1 cellular context compared by ENCODE assay signal in genomic region chr10:102151774-102152544, GRCh38.
TF ChIP-seq lines count a peak whose summit lies in the region.

Gene NOLC1 (plus strand): TSS chr10:102152389. CDS start chr10:102152411, 22 bp downstream.

TF ChIP-seq in K562, 482 proteins besides CTCF, POLR2A, EP300 and RAD21 (continued from another document and continues in another):
- TF ChIP-seq GTF3C2 (IDR thresholded peaks at IDR 0.05; ENCODE audit: borderline replicate concordance, extremely low read depth, insufficient read length) (no peak), ZEB2 (IDR thresholded peaks at IDR 0.05) (no peak), ZFP30 (CRISPR knock-in tag; IDR thresholded peaks at IDR 0.05; ENCODE audit: borderline replicate concordance) (no peak), TFAM (CRISPR knock-in tag; conservative IDR thresholded peaks at IDR 0.05) (no peak), NCOR1 (IDR thresholded peaks at IDR 0.05) (no peak), SMAD3 (CRISPR knock-in tag; conservative IDR thresholded peaks at IDR 0.05) (no peak), ARID4B (CRISPR knock-in tag; IDR thresholded peaks at IDR 0.05) (peak; percentile 97), ZNF445 (CRISPR knock-in tag; IDR thresholded peaks at IDR 0.05; ENCODE audit: low read depth) (no peak), DMBX1 (CRISPR knock-in tag; IDR thresholded peaks at IDR 0.05; ENCODE audit: borderline replicate concordance) (no peak), LEF1 (IDR thresholded peaks at IDR 0.05) (no peak), RCOR1 (IDR thresholded peaks at IDR 0.05; ENCODE audit: borderline replicate concordance in 1 of 2, low read depth in 2 of 2, low read length in 2 of 2) (peak in 1 of 2 experiments; percentile 4; a peak in 1 of 4 replicates), ZBTB12 (CRISPR knock-in tag; IDR thresholded peaks at IDR 0.05) (peak; percentile 95), OTX1 (CRISPR knock-in tag; IDR thresholded peaks at IDR 0.05) (no peak), ZNF133 (CRISPR knock-in tag; IDR thresholded peaks at IDR 0.05) (no peak), BDP1 (IDR thresholded peaks at IDR 0.05; ENCODE audit: insufficient read depth, insufficient read length) (no peak), MTA2 (IDR thresholded peaks at IDR 0.05; ENCODE audit: low read depth) (no peak), ID3 (CRISPR knock-in tag; IDR thresholded peaks at IDR 0.05) (no peak), ID3 (tag; IDR thresholded peaks at IDR 0.05) (no peak), MNT (conservative IDR thresholded peaks at IDR 0.05) (peak; percentile 93 to 96; a peak in 3 of 4 replicates), CBFA2T3 (IDR thresholded peaks at IDR 0.05) (no peak), CEBPZ (IDR thresholded peaks at IDR 0.05; ENCODE audit: borderline replicate concordance, low read depth, low read length) (no peak), CHD4 (IDR thresholded peaks at IDR 0.05; ENCODE audit: insufficient read depth, insufficient replicate concordance, low read depth, low read length, poor library complexity, severe bottlenecking) (no peak), IRF9 (tag; IDR thresholded peaks at IDR 0.05) (no peak), WHSC1 (IDR thresholded peaks at IDR 0.05; ENCODE audit: low read length) (no peak), CREB1 (IDR thresholded peaks at IDR 0.05) (peak; percentile 99), CREB1 (CRISPR knock-in tag; IDR thresholded peaks at IDR 0.05) (peak; percentile 99), STAT5B (CRISPR knock-in tag; IDR thresholded peaks at IDR 0.05) (no peak), AFF4 (CRISPR knock-in tag; IDR thresholded peaks at IDR 0.05) (peak; percentile 88), TGIF2 (CRISPR knock-in tag; IDR thresholded peaks at IDR 0.05) (peak; percentile 60; the same call in 1 of the 2 replicates), GTF2E2 (tag; IDR thresholded peaks at IDR 0.05) (no peak), TAF7 (tag; IDR thresholded peaks at IDR 0.05) (0 out of 2 replicates have a peak, but pooled peaks have one; percentile 46), MEIS2 (IDR thresholded peaks at IDR 0.05; ENCODE audit: partially characterized antibody) (no peak), TBL1XR1 (IDR thresholded peaks at IDR 0.05; ENCODE audit: low read length in 2 of 2) (peak in 1 of 2 experiments; percentile 90; a peak in 2 of 4 replicates), KDM5B (IDR thresholded peaks at IDR 0.05; ENCODE audit: insufficient replicate concordance, low read depth, low read length) (peak; percentile 94), ZNF766 (CRISPR knock-in tag; conservative IDR thresholded peaks at IDR 0.05) (no peak), ZNF79 (CRISPR knock-in tag; IDR thresholded peaks at IDR 0.05; ENCODE audit: low read depth) (no peak), NCOA1 (IDR thresholded peaks at IDR 0.05; ENCODE audit: low read depth) (no peak), NR3C1 (CRISPR knock-in tag; IDR thresholded peaks at IDR 0.05) (no peak), MTA3 (IDR thresholded peaks at IDR 0.05; ENCODE audit: borderline replicate concordance) (0 out of 2 replicates have a peak, but pooled peaks have one; percentile 16), IRF2 (CRISPR knock-in tag; IDR thresholded peaks at IDR 0.05) (no peak), STAG1 (CRISPR knock-in tag; IDR thresholded peaks at IDR 0.05; ENCODE audit: borderline replicate concordance) (no peak), SMARCC2 (IDR thresholded peaks at IDR 0.05; ENCODE audit: low read depth) (no peak), ZNF277 (CRISPR knock-in tag; IDR thresholded peaks at IDR 0.05; ENCODE audit: borderline replicate concordance) (no peak), ZNF699 (CRISPR knock-in tag; IDR thresholded peaks at IDR 0.05; ENCODE audit: insufficient replicate concordance) (no peak)
